Comparison of ENCODE assay signal across 8 cellular contexts in genomic region chr19:51607920-51608562, GRCh38. TPM values are rescaled to one million over a fixed set of nuclear protein-coding genes. Genes with fewer than 3 reads are reported as not detected.
DNase-seq lines count a peak whose midpoint lies in the region; ATAC-seq lines count a peak whose summit lies in the region.

No MANE protein-coding gene starts in this region.

- peak; percentile 72 for DNase-seq in GDM1 (lab: John Stamatoyannopoulos, UW)
- peak; percentile 77 for DNase-seq in NAMALWA (ENCODE audit: low spot score)
- peak; percentile 66 for DNase-seq in activated CD4-positive, alpha-beta memory T cell treated with anti-CD3 and anti-CD28 coated beads, Interleukin-2, amount 10 ng/mL, durations not matched to agents 7 days and 5 days
- peak; percentile 55 for DNase-seq in naive B cell
- DNase-seq in superior temporal gyrus (ENCODE audit: extremely low spot score), result peak; percentile 44
- no peak for DNase-seq in GM19238 (ENCODE audit: insufficient read length, low spot score)

- POLR2A ChIA-PET in activated CD4-positive, alpha-beta memory T cell treated with anti-CD3 and anti-CD28 coated beads, Interleukin-2, amount 10 ng/mL, durations not matched to agents 7 days and 5 days (lab: Charles Lee), result no interaction called here

- H3K4me3 Mint-ChIP-seq in activated CD4-positive, alpha-beta memory T cell treated with anti-CD3 and anti-CD28 coated beads, Interleukin-2, amount 10 ng/mL, durations not matched to agents 7 days and 5 days, result no peak overlapping the region
- H3K4me3 Mint-ChIP-seq in naive B cell, result peak overlapping the region in 7 of 8 donors; percentile 48 to 91 (median 73)

- ATAC-seq in esophagus mucosa, result peak; percentile 78
- no peak for ATAC-seq in naive B cell (ENCODE audit: low read depth in 2 of 2)
- ATAC-seq in HG03469 (IDR thresholded peaks at IDR 0.05; ENCODE audit: unreplicated experiment), result no peak

- CTCF ChIA-PET in activated CD4-positive, alpha-beta memory T cell treated with anti-CD3 and anti-CD28 coated beads, Interleukin-2, amount 10 ng/mL, durations not matched to agents 7 days and 5 days (lab: Charles Lee), result interaction anchor here (0.7 to 2.5 kb wide), 4 partner anchors 30 to 93 kb away, joined by 3 to 6 read pairs (median 4); no protein-coding TSS in a partner anchor

- H3K4me1 Mint-ChIP-seq in activated CD4-positive, alpha-beta memory T cell treated with anti-CD3 and anti-CD28 coated beads, Interleukin-2, amount 10 ng/mL, durations not matched to agents 7 days and 5 days, result peaks cover 19% of the 10 kb centered on the region
- H3K4me1 Mint-ChIP-seq in naive B cell, result peaks cover 43 to 59% (median 49%) of the 10 kb centered on the region in 3 donors

- H3K9me3 Mint-ChIP-seq in activated CD4-positive, alpha-beta memory T cell treated with anti-CD3 and anti-CD28 coated beads, Interleukin-2, amount 10 ng/mL, durations not matched to agents 7 days and 5 days, result peaks cover 14% of the 10 kb centered on the region
- H3K9me3 Mint-ChIP-seq in naive B cell, result peaks cover 0 to 8% (median 2%) of the 10 kb centered on the region in 7 donors

- peaks cover 8% of the 10 kb centered on the region for H3K27me3 Mint-ChIP-seq in activated CD4-positive, alpha-beta memory T cell treated with anti-CD3 and anti-CD28 coated beads, Interleukin-2, amount 10 ng/mL, durations not matched to agents 7 days and 5 days
- H3K27me3 Mint-ChIP-seq in naive B cell, result peaks cover 0 to 6% (median 0%) of the 10 kb centered on the region in 3 donors

- no peak overlapping the region for H3K27ac Mint-ChIP-seq in activated CD4-positive, alpha-beta memory T cell treated with anti-CD3 and anti-CD28 coated beads, Interleukin-2, amount 10 ng/mL, durations not matched to agents 7 days and 5 days
- peak overlapping the region; percentile 62 to 97 (median 90) for H3K27ac Mint-ChIP-seq in naive B cell

- H3K36me3 Mint-ChIP-seq in activated CD4-positive, alpha-beta memory T cell treated with anti-CD3 and anti-CD28 coated beads, Interleukin-2, amount 10 ng/mL, durations not matched to agents 7 days and 5 days (ENCODE audit: low read depth), result no peaks in the 10 kb centered on the region
- peaks cover 21 to 31% of the 10 kb centered on the region in 2 donors for H3K36me3 Mint-ChIP-seq in naive B cell

RNA-seq across cellular contexts. Expression of gene SIGLEC5, which starts 22.2 kb away (rescaled TPM):
- not detected for total RNA-seq in activated CD4-positive, alpha-beta memory T cell treated with anti-CD3 and anti-CD28 coated beads, Interleukin-2, amount 10 ng/mL, durations not matched to agents 7 days and 5 days
- total RNA-seq in esophagus mucosa, result not detected
- 1 to 10 TPM in 1 of 6 donors, not detected in 5; 3.7 TPM for polyA plus RNA-seq in naive B cell (ENCODE audit: low read depth in 6 of 6)

RNA-seq across cellular contexts. Expression of gene ZNF175, which starts 37.0 kb away (rescaled TPM):
- 1 to 10 TPM; 5.5 to 7.1 TPM for total RNA-seq in activated CD4-positive, alpha-beta memory T cell treated with anti-CD3 and anti-CD28 coated beads, Interleukin-2, amount 10 ng/mL, durations not matched to agents 7 days and 5 days
- 5.8 TPM for total RNA-seq in esophagus mucosa
- 1 to 10 TPM in 5 of 6 donors, under 1 TPM in 1; 0.94 to 5.1 (median 3.1) TPM for polyA plus RNA-seq in naive B cell (ENCODE audit: low read depth in 6 of 6)

RNA-seq across cellular contexts. Expression of gene SIGLEC14, which starts 38.6 kb away (rescaled TPM):
- total RNA-seq in activated CD4-positive, alpha-beta memory T cell treated with anti-CD3 and anti-CD28 coated beads, Interleukin-2, amount 10 ng/mL, durations not matched to agents 7 days and 5 days, result not detected
- total RNA-seq in esophagus mucosa, result 0.80 TPM
- polyA plus RNA-seq in naive B cell (ENCODE audit: low read depth in 6 of 6), result 10 to 100 TPM; 14.3 to 27.2 (median 19.9) TPM
